In genomic region chr17:76453431-76453743, GRCh38 we compare ENCODE assay signal across 9 cellular contexts. TPM values are rescaled to one million over a fixed set of nuclear protein-coding genes. Genes with fewer than 3 reads are reported as not detected.
DNase-seq lines count a peak whose midpoint lies in the region; ATAC-seq and TF ChIP-seq lines count a peak whose summit lies in the region.
"Had no signal": no experiment of that assay in that cellular context is flagged by ENCODE, and none has a peak within 500 bp of the region (broad histone marks: within the 10 kb centered on the region; RNA-seq: fewer than 3 reads in every experiment).

No MANE protein-coding gene starts in this region.

- in situ Hi-C loops in HAP-1 (cut with MboI; ENCODE audit: low sequenced_read_pairs) = no loop called here

- ATAC-seq in esophagus mucosa = no peak

- H3K36me3 Mint-ChIP-seq in activated naive CD8-positive, alpha-beta T cell treated with anti-CD3 and anti-CD28 coated beads for 36 hours = peaks cover 4% of the 10 kb centered on the region
- H3K36me3 Mint-ChIP-seq in nephron progenitor cell (ENCODE audit: low read depth) = peaks cover 3% of the 10 kb centered on the region

- no peak overlapping the region for H3K27ac ChIP-seq in BLaER1
- no peak overlapping the region for H3K27ac ChIP-seq in smooth muscle cell (ENCODE audit: low read depth)

- H3K4me2 ChIP-seq in BLaER1 (peak overlapping the region; percentile 94; the same call in 1 of the 2 replicates), smooth muscle cell (no peak overlapping the region)

- WGBS in smooth muscle cell (ENCODE audit: low lambda C conversion rate) = 50% methylated on average over 6 of the region's 6 CpGs

- H3K9me3 ChIP-seq in BLaER1 (no peaks in the 10 kb centered on the region), HAP-1 (no peaks in the 10 kb centered on the region), smooth muscle cell (replicated peaks; ENCODE audit: low read depth) (no peaks in the 10 kb centered on the region)

- H3K4me3 ChIP-seq in BLaER1 (peak overlapping the region; percentile 99), HAP-1 (peak overlapping the region; percentile 65; the same call in 1 of the 2 replicates), smooth muscle cell (no peak overlapping the region)

- H4K20me1 ChIP-seq in BLaER1 = peaks cover 41% of the 10 kb centered on the region
- H4K20me1 ChIP-seq in smooth muscle cell (ENCODE audit: low read depth) = peaks cover 37% of the 10 kb centered on the region

- H3K4me1 ChIP-seq in BLaER1 (peaks cover 38% of the 10 kb centered on the region), HAP-1 (peaks cover 9% of the 10 kb centered on the region), smooth muscle cell (ENCODE audit: low read depth) (peaks cover 11% of the 10 kb centered on the region)

- TF ChIP-seq CTCF in nephron progenitor cell (IDR thresholded peaks at IDR 0.05) = no peak
- TF ChIP-seq CTCF in smooth muscle cell (IDR thresholded peaks at IDR 0.05; ENCODE audit: borderline replicate concordance, insufficient read depth, poor library complexity, severe bottlenecking) = no peak

- no peaks in the 10 kb centered on the region for H3F3A ChIP-seq in smooth muscle cell (ENCODE audit: low read depth)

- DNase-seq in HAP-1 (ENCODE audit: low spot score in 2 of 2) (no peak), nephron progenitor cell (no peak), H4 (ENCODE audit: low spot score) (no peak), smooth muscle cell (lab: John Stamatoyannopoulos, UW; ENCODE audit: unreplicated experiment) (no peak)
- DNase-seq in activated naive CD8-positive, alpha-beta T cell treated with anti-CD3 and anti-CD28 coated beads for 36 hours = no peak
- DNase-seq in stimulated activated CD4-positive, alpha-beta T cell treated with anti-CD3 and anti-CD28 coated beads, Interleukin-15, amount 100 ng/mL, for 24 hours = no peak

- H3K27me3 Mint-ChIP-seq in activated naive CD8-positive, alpha-beta T cell treated with anti-CD3 and anti-CD28 coated beads for 36 hours = no peaks in the 10 kb centered on the region
- H3K27me3 Mint-ChIP-seq in nephron progenitor cell (ENCODE audit: low read depth, poor library complexity) = no peaks in the 10 kb centered on the region

- no peak overlapping the region for H2AFZ ChIP-seq in smooth muscle cell (ENCODE audit: low read depth)

- H3K4me1 Mint-ChIP-seq in activated naive CD8-positive, alpha-beta T cell treated with anti-CD3 and anti-CD28 coated beads for 36 hours = peaks cover 32% of the 10 kb centered on the region
- peaks cover 35% of the 10 kb centered on the region for H3K4me1 Mint-ChIP-seq in nephron progenitor cell

- H3K4me3 Mint-ChIP-seq in activated naive CD8-positive, alpha-beta T cell treated with anti-CD3 and anti-CD28 coated beads for 36 hours = peak overlapping the region; percentile 78
- H3K4me3 Mint-ChIP-seq in nephron progenitor cell = peak overlapping the region; percentile 91

- H3K27ac Mint-ChIP-seq in activated naive CD8-positive, alpha-beta T cell treated with anti-CD3 and anti-CD28 coated beads for 36 hours = peak overlapping the region; percentile 58
- H3K27ac Mint-ChIP-seq in nephron progenitor cell = no peak overlapping the region

- H3K36me3 ChIP-seq in BLaER1 (no peaks in the 10 kb centered on the region), HAP-1 (replicated peaks) (peaks cover 7% of the 10 kb centered on the region), smooth muscle cell (ENCODE audit: low read depth) (no peaks in the 10 kb centered on the region)

- no peak overlapping the region for H3K9ac ChIP-seq in BLaER1
- H3K9ac ChIP-seq in smooth muscle cell (ENCODE audit: low read depth) = no peak overlapping the region

- H3K79me2 ChIP-seq in smooth muscle cell (ENCODE audit: low read depth) = peaks cover 44% of the 10 kb centered on the region

- peaks cover 1% of the 10 kb centered on the region for H3K9me3 Mint-ChIP-seq in activated naive CD8-positive, alpha-beta T cell treated with anti-CD3 and anti-CD28 coated beads for 36 hours
- no peaks in the 10 kb centered on the region for H3K9me3 Mint-ChIP-seq in nephron progenitor cell

- H3K27me3 ChIP-seq in BLaER1 (no peaks in the 10 kb centered on the region), HAP-1 (ENCODE audit: low read depth) (no peaks in the 10 kb centered on the region), smooth muscle cell (ENCODE audit: low read depth) (no peaks in the 10 kb centered on the region)

RNA-seq across cellular contexts. Expression of gene UBE2O, which starts 0.4 kb away (rescaled TPM):
- 10 to 100 TPM; 37.7 to 38.4 TPM for total RNA-seq in activated naive CD8-positive, alpha-beta T cell treated with anti-CD3 and anti-CD28 coated beads for 36 hours
- total RNA-seq in H4 (2014; rRNA removed; shearing (Covaris generic)) = 14.7 and 16.2 TPM in 2 replicates
- total RNA-seq in esophagus mucosa (17.2 TPM), smooth muscle cell (7.6 and 10.1 TPM in 2 replicates)
- polyA plus RNA-seq in smooth muscle cell = 12.1 and 15.2 TPM in 2 replicates

RNA-seq across cellular contexts. Expression of gene AANAT, which starts 14.0 kb away (rescaled TPM):
- total RNA-seq in activated naive CD8-positive, alpha-beta T cell treated with anti-CD3 and anti-CD28 coated beads for 36 hours = under 1 TPM in 1 of 2 experiments, not detected in 1; 0.36 TPM
- not detected in 2 replicates for total RNA-seq in H4 (2014; rRNA removed; shearing (Covaris generic))
- total RNA-seq in esophagus mucosa = not detected
- total RNA-seq in smooth muscle cell = not detected in 2 replicates
- 0.15 TPM in 1 of 2 replicates, not detected in the other for polyA plus RNA-seq in smooth muscle cell
- total RNA-seq: glomerular endothelial cell had no signal

RNA-seq across cellular contexts. Expression of gene RHBDF2, which starts 47.8 kb away (rescaled TPM):
- 10 to 100 TPM; 20.7 to 22.2 TPM for total RNA-seq in activated naive CD8-positive, alpha-beta T cell treated with anti-CD3 and anti-CD28 coated beads for 36 hours
- total RNA-seq in H4 (2014; rRNA removed; shearing (Covaris generic)) = 9.0 and 17.4 TPM in 2 replicates
- 36.8 TPM for total RNA-seq in esophagus mucosa
- 4.9 and 12.2 TPM in 2 replicates for total RNA-seq in smooth muscle cell
- polyA plus RNA-seq in smooth muscle cell = 20.5 and 25.4 TPM in 2 replicates
